22 cellular contexts compared by ENCODE assay signal in the genomic region with DNA sequence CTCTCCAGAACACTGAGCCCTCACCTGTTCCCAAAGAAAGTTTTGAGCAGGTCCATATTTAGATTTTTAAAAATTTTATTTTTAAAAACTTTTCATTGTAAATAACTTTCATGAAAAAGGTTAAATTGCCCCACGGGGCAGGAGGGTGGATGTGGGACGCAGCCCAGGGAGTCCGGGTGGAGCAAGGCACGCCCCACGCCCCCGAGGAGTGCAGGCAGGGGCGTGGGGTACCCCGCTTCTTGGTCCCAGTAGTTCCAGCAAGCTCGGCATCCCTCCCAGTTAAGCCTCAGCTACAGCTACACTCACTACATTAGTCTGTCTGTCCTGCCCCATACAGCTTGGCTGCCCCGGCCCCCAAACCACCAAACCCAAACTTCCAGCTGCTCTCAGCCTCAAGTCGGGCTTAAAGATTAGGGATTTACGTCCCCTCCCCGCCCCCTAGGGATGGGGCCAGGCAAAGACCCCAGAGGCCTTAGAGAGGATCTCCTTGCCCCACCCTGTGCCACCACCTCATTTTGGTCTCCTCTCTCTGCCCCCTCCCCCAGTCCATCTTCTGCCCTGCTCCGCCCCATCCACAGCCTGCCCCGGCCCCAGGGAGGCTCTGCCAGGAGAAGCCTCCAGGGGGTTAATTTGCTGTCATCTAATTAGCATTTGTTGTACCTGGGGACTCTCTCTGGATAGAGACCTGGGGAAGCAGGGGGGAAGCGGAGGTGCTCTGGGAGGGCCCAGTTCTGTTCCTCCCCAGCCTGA. TPM values are rescaled to one million over a fixed set of nuclear protein-coding genes. Genes with fewer than 3 reads are reported as not detected.
A peak's percentile ranks its signal among the peaks of the same experiment; 100 is the strongest.
DNase-seq lines count a peak whose midpoint lies in the region; TF ChIP-seq lines count a peak whose summit lies in the region.
"Had no signal": no experiment of that assay in that cellular context is flagged by ENCODE, and none has a peak within 500 bp of the region (broad histone marks: within the 10 kb centered on the region; RNA-seq: fewer than 3 reads in every experiment).

No MANE protein-coding gene starts in this region.

- H3K27me3 Mint-ChIP-seq in activated naive CD4-positive, alpha-beta T cell treated with anti-CD3 and anti-CD28 coated beads, Interleukin-2, amount 50 U/mL, for 24 hours = no peaks in the 10 kb centered on the region
- peaks cover 81% of the 10 kb centered on the region for H3K27me3 Mint-ChIP-seq in endodermal cell (ENCODE audit: insufficient read depth)

- no peaks in the 10 kb centered on the region for H3K36me3 ChIP-seq in HUES6 (ENCODE audit: control insufficient read depth, insufficient read depth, low read length)
- H3K36me3 ChIP-seq in endodermal cell (ENCODE audit: control insufficient read depth, insufficient read depth, low read length) = no peaks in the 10 kb centered on the region
- H3K36me3 ChIP-seq in Karpas-422 (ENCODE audit: insufficient read depth, low read length) = no peaks in the 10 kb centered on the region
- H3K36me3 ChIP-seq: esophagus muscularis mucosa, gastroesophageal sphincter, tibial artery had no signal

- TF ChIP-seq CTCF in endodermal cell (conservative IDR thresholded peaks at IDR 0.05) = peak; percentile 38

- H3K27me3 ChIP-seq in HUES6 (ENCODE audit: control insufficient read depth, insufficient read depth, low read length) (peaks cover 97% of the 10 kb centered on the region), endodermal cell (ENCODE audit: control insufficient read depth, insufficient read depth, low read length, poor library complexity, severe bottlenecking) (peaks cover 71% of the 10 kb centered on the region), Karpas-422 (ENCODE audit: low read length) (no peaks in the 10 kb centered on the region)

- no peak overlapping the region for H2AFZ ChIP-seq in Karpas-422 (ENCODE audit: low read length)

- intact Hi-C loops in posterior vena cava (cut with DNase I) = no loop called here

- H3K9me2 ChIP-seq in Karpas-422 (replicated peaks; ENCODE audit: insufficient read depth, low read length) = no peaks in the 10 kb centered on the region

- no peak overlapping the region for H3K9ac ChIP-seq in HUES6 (ENCODE audit: low read length)
- H3K9ac ChIP-seq in endodermal cell (ENCODE audit: extremely low read depth, low read length, poor library complexity, severe bottlenecking) = no peak overlapping the region
- no peak overlapping the region for H3K9ac ChIP-seq in Karpas-422 (ENCODE audit: low read length)

- H3K4me1 Mint-ChIP-seq in activated naive CD4-positive, alpha-beta T cell treated with anti-CD3 and anti-CD28 coated beads, Interleukin-2, amount 50 U/mL, for 24 hours = peaks cover 30% of the 10 kb centered on the region
- peaks cover 46% of the 10 kb centered on the region for H3K4me1 Mint-ChIP-seq in endodermal cell

- no peaks in the 10 kb centered on the region for H4K20me1 ChIP-seq in Karpas-422 (ENCODE audit: insufficient read depth, low read depth, low read length)

- H3K4me3 Mint-ChIP-seq in activated naive CD4-positive, alpha-beta T cell treated with anti-CD3 and anti-CD28 coated beads, Interleukin-2, amount 50 U/mL, for 24 hours = no peak overlapping the region
- peak overlapping the region; percentile 45 for H3K4me3 Mint-ChIP-seq in endodermal cell
- H3K4me3 Mint-ChIP-seq: CD8-positive, alpha-beta T cell; stimulated activated memory B cell treated with anti-CD40 and anti-IgM and Interleukin-4, amounts not matched to agents 10 μg/mL and 1 μg/mL and 100 μg/mL, for 72 hours had no signal

- peaks cover 74% of the 10 kb centered on the region for H3K4me1 ChIP-seq in HUES6 (ENCODE audit: control insufficient read depth, insufficient read depth, low read length)
- H3K4me1 ChIP-seq in endodermal cell (ENCODE audit: control insufficient read depth, insufficient read depth, low read length) = peaks cover 36% of the 10 kb centered on the region
- H3K4me1 ChIP-seq in Karpas-422 (ENCODE audit: low read length) = peaks cover 13% of the 10 kb centered on the region

- no peaks in the 10 kb centered on the region for H3K79me2 ChIP-seq in Karpas-422 (ENCODE audit: low read length)

- H3K9me3 ChIP-seq in HUES6 (ENCODE audit: control insufficient read depth, insufficient read depth, low read depth, low read length) (no peaks in the 10 kb centered on the region), endodermal cell (ENCODE audit: control insufficient read depth, low read length) (no peaks in the 10 kb centered on the region), Karpas-422 (ENCODE audit: low read length) (no peaks in the 10 kb centered on the region)
- H3K9me3 ChIP-seq: esophagus muscularis mucosa, gastroesophageal sphincter, tibial artery had no signal

- H3K4me3 ChIP-seq in HUES6 (ENCODE audit: low read depth, low read length) (peak overlapping the region; percentile 50), endodermal cell (ENCODE audit: low read length) (no peak overlapping the region), Karpas-422 (ENCODE audit: low read length) (no peak overlapping the region)
- H3K4me3 ChIP-seq: esophagus muscularis mucosa, gastroesophageal sphincter, SK-N-MC, tibial artery had no signal

- DNase-seq in activated naive CD4-positive, alpha-beta T cell (lab: John Stamatoyannopoulos, UW) = no peak
- DNase-seq in endodermal cell (peak; percentile 88), posterior vena cava (ENCODE audit: low spot score) (peak; percentile 56), mucosa of gallbladder (ENCODE audit: low spot score) (no peak), G401 (ENCODE audit: low spot score) (no peak), Karpas-422 (no peak)
- DNase-seq: activated effector memory CD4-positive, alpha-beta T cell treated with Interleukin-2 at 50 U/mL for 16 hours; CD8-positive, alpha-beta T cell; cerebellar nuclear complex; effector CD4-positive, alpha-beta T cell; midbrain; NCI-H1092; NCI-H748 treated with DMSO at 0.1 percent for 48 hours; nucleus accumbens; tibial artery had no signal

- peak overlapping the region; percentile 30 for H3K27ac Mint-ChIP-seq in activated naive CD4-positive, alpha-beta T cell treated with anti-CD3 and anti-CD28 coated beads, Interleukin-2, amount 50 U/mL, for 24 hours
- peak overlapping the region; percentile 42 for H3K27ac Mint-ChIP-seq in endodermal cell
- H3K27ac Mint-ChIP-seq: stimulated activated memory B cell treated with anti-CD40 and anti-IgM and Interleukin-4, amounts not matched to agents 10 μg/mL and 1 μg/mL and 100 μg/mL, for 72 hours had no signal

- H3K36me3 Mint-ChIP-seq in activated naive CD4-positive, alpha-beta T cell treated with anti-CD3 and anti-CD28 coated beads, Interleukin-2, amount 50 U/mL, for 24 hours = no peaks in the 10 kb centered on the region
- H3K36me3 Mint-ChIP-seq in endodermal cell (ENCODE audit: low read depth) = peaks cover 8% of the 10 kb centered on the region
- H3K36me3 Mint-ChIP-seq: stimulated activated memory B cell treated with anti-CD40 and anti-IgM and Interleukin-4, amounts not matched to agents 10 μg/mL and 1 μg/mL and 100 μg/mL, for 72 hours had no signal

- in situ Hi-C loops in G401 (cut with HindIII; ENCODE audit: low sequenced_read_pairs) = no loop called here

- H3K4me2 ChIP-seq in Karpas-422 (ENCODE audit: low read depth, low read length, poor library complexity, severe bottlenecking) = no peak overlapping the region

- WGBS in endodermal cell (ENCODE audit: insufficient coverage in 1 of 2, insufficient read length in 1 of 2), 2 experiments = 30 to 43% methylated on average over 3 to 16 of the region's 16 CpGs

- no peaks in the 10 kb centered on the region for H3K9me3 Mint-ChIP-seq in activated naive CD4-positive, alpha-beta T cell treated with anti-CD3 and anti-CD28 coated beads, Interleukin-2, amount 50 U/mL, for 24 hours
- H3K9me3 Mint-ChIP-seq in endodermal cell = no peaks in the 10 kb centered on the region
- H3K9me3 Mint-ChIP-seq: CD8-positive, alpha-beta T cell; stimulated activated memory B cell treated with anti-CD40 and anti-IgM and Interleukin-4, amounts not matched to agents 10 μg/mL and 1 μg/mL and 100 μg/mL, for 72 hours had no signal

- H3K27ac ChIP-seq in HUES6 (ENCODE audit: low read depth, low read length) (no peak overlapping the region), endodermal cell (ENCODE audit: low read depth, low read length) (no peak overlapping the region), Karpas-422 (ENCODE audit: low read length) (no peak overlapping the region)
- H3K27ac ChIP-seq: esophagus muscularis mucosa, gastroesophageal sphincter, SK-N-MC, tibial artery had no signal

RNA-seq across cellular contexts. Expression of gene FOXJ1, which starts 4.6 kb away (rescaled TPM):
- total RNA-seq in endodermal cell = 10 to 100 TPM; 17.8 to 23.6 TPM
- 12.3 TPM for polyA plus RNA-seq in endodermal cell (2013, experiment 1 of 2)
- polyA plus RNA-seq in endodermal cell (2013, experiment 2 of 2) = 12.8 TPM
- total RNA-seq in posterior vena cava = not detected
- total RNA-seq in mucosa of gallbladder = not detected
- total RNA-seq in G401 (2014; rRNA removed; shearing (Covaris generic)) = 0.62 and 0.85 TPM in 2 replicates
- not detected in 2 replicates for total RNA-seq in Karpas-422 (2014; rRNA removed; shearing (Covaris generic); ENCODE audit: low replicate concordance)
- total RNA-seq: gastroesophageal sphincter, right cardiac atrium had no signal
- polyA plus RNA-seq: right cardiac atrium had no signal

RNA-seq across cellular contexts. Expression of gene EXOC7, which starts 32.9 kb away (rescaled TPM):
- total RNA-seq in endodermal cell = 100 to 1,000 TPM; 159 to 187 TPM
- 83.1 TPM for polyA plus RNA-seq in endodermal cell (2013, experiment 1 of 2)
- polyA plus RNA-seq in endodermal cell (2013, experiment 2 of 2) = 82.3 TPM
- 10 to 100 TPM; 94.5 to 98.2 TPM for total RNA-seq in posterior vena cava
- total RNA-seq in mucosa of gallbladder = 163 TPM
- total RNA-seq in G401 (2014; rRNA removed; shearing (Covaris generic)) = 83.1 and 92.2 TPM in 2 replicates
- total RNA-seq in Karpas-422 (2014; rRNA removed; shearing (Covaris generic); ENCODE audit: low replicate concordance) = 55.4 and 69.0 TPM in 2 replicates

RNA-seq across cellular contexts. Expression of gene ZACN, which starts 57.5 kb away (rescaled TPM):
- total RNA-seq in endodermal cell = under 1 TPM in 1 of 2 donors, not detected in 1; 0.09 TPM
- not detected for polyA plus RNA-seq in endodermal cell (2013, experiment 1 of 2)
- not detected for polyA plus RNA-seq in endodermal cell (2013, experiment 2 of 2)
- not detected for total RNA-seq in posterior vena cava
- not detected for total RNA-seq in mucosa of gallbladder
- not detected in 2 replicates for total RNA-seq in G401 (2014; rRNA removed; shearing (Covaris generic))
- total RNA-seq in Karpas-422 (2014; rRNA removed; shearing (Covaris generic); ENCODE audit: low replicate concordance) = not detected in 2 replicates
- total RNA-seq: gastroesophageal sphincter, right cardiac atrium had no signal

Comparison
In these comparisons a context has a peak if more than half of its experiments do, and no peak if none do; other contexts are left out.
1. DNase-seq: peak in endodermal cell (single experiment) and posterior vena cava (single experiment); none in activated naive CD4-positive, alpha-beta T cell (0 of 4), mucosa of gallbladder (single experiment), G401 (single experiment) and Karpas-422 (single experiment).
2. RNA of gene FOXJ1, which starts 4.6 kb away (total RNA-seq): 17.8 to 23.6 TPM in endodermal cell; 0.62 to 0.85 TPM in G401, not detected in mucosa of gallbladder (single experiment), not detected in posterior vena cava and not detected in Karpas-422; every median in the first group is over 10 times any median in the second.